Comparison of ENCODE assay signal across 8 cellular contexts in the genomic region with DNA sequence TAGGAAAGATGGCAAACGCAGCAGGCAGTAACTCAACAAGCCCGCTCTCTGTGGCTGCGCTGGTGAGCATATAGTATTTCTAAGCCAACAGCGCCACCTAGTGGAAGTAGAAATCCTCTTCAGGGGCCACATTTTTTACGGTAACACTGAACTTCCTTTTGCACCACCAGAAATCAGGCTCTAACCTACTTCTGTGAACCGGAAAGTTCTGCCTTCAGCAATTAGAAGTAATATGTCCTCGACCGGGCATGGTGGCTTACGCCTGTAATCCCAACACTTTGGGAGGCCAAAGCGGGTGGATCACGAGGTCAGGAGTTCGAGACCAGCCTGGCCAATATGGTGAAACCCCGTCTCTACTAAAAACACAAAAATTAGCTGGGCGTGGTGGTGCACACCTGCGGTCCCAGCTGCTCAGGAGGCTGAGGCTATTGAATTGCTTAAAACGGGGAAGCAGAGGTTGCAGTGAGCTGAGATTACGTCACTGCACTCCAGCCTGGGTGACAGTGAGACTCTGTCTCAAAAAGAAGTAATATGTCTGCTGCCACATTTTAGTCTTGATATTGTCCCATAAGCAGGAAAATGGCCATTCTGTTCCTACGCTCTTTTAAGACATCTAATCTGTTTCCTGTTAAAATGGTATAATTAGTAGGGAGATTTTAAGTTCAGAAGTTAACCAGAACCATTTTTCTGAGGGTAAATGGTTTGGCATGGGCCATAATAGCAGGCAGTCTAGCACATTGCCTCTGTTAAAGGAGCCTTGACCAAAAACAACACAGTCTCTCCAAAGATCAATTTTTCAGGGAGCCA. TPM values are rescaled to one million over a fixed set of nuclear protein-coding genes. Genes with fewer than 3 reads are reported as not detected.
DNase-seq lines count a peak whose midpoint lies in the region; ATAC-seq and TF ChIP-seq lines count a peak whose summit lies in the region.

No MANE protein-coding gene starts in this region.

- H3K36me3 ChIP-seq in A673 (ENCODE audit: insufficient read depth, low read length, poor library complexity, severe bottlenecking) = no peaks in the 10 kb centered on the region

- peaks cover 30% of the 10 kb centered on the region for H3K4me1 Mint-ChIP-seq in activated CD4-positive, alpha-beta memory T cell treated with anti-CD3 and anti-CD28 coated beads for 36 hours (ENCODE audit: low read depth)

- intact Hi-C loops in A673 (cut with micrococcal nuclease; ENCODE audit: unreplicated experiment) = loop anchor here (1.0 to 2.0 kb wide), 4 partner anchors 50 to 497 kb away; no protein-coding TSS in a partner anchor
- intact Hi-C loops in activated CD4-positive, alpha-beta memory T cell treated with anti-CD3 and anti-CD28 coated beads for 36 hours (cut with micrococcal nuclease) = loop anchor here (1.0 to 5.0 kb wide), 4 partner anchors 51 to 507 kb away; a partner anchor contains a TSS

- no peaks in the 10 kb centered on the region for H3K27me3 ChIP-seq in A673 (replicated peaks; ENCODE audit: insufficient read depth, low read depth, low read length, poor library complexity)

- H3K4me3 Mint-ChIP-seq in activated CD4-positive, alpha-beta memory T cell treated with anti-CD3 and anti-CD28 coated beads for 36 hours = peak overlapping the region; percentile 77

- no peak overlapping the region for H3K27ac ChIP-seq in A673 (ENCODE audit: low read depth, low read length, poor library complexity, severe bottlenecking)

- no peaks in the 10 kb centered on the region for H3K4me1 ChIP-seq in A673 (ENCODE audit: insufficient read depth, low read length, poor library complexity, severe bottlenecking)

- H3K36me3 Mint-ChIP-seq in activated CD4-positive, alpha-beta memory T cell treated with anti-CD3 and anti-CD28 coated beads for 36 hours = peaks cover 3% of the 10 kb centered on the region

- DNase-seq in A673 (ENCODE audit: low spot score) (peak; percentile 91), NCI-H748 (lab: John Stamatoyannopoulos, UW; ENCODE audit: unreplicated experiment) (peak; percentile 78), lung microvascular endothelial cell (ENCODE audit: low read depth in 2 of 2) (peak; percentile 84 to 91)
- peak; percentile 79 for DNase-seq in activated CD4-positive, alpha-beta memory T cell treated with anti-CD3 and anti-CD28 coated beads for 36 hours
- peak; percentile 79 for DNase-seq in effector CD4-positive, alpha-beta T cell
- peak; percentile 72 for DNase-seq in stimulated activated CD8-positive, alpha-beta memory T cell treated with anti-CD3 and anti-CD28 coated beads, Interleukin-12 subunit alpha, Interleukin-12 subunit beta, amount 100 ng/mL, for 1 hour (ENCODE audit: low read depth)

- CTCF ChIA-PET in A673 (lab: Charles Lee) = no interaction called here
- CTCF ChIA-PET in activated CD4-positive, alpha-beta memory T cell treated with anti-CD3 and anti-CD28 coated beads for 36 hours (lab: Charles Lee) = interaction anchor here (0.6 to 7.1 kb wide), 10 partner anchors 8 to 449 kb away, joined by 3 to 69 read pairs (median 4); a partner anchor contains a TSS

- H3K9me3 Mint-ChIP-seq in activated CD4-positive, alpha-beta memory T cell treated with anti-CD3 and anti-CD28 coated beads for 36 hours = no peaks in the 10 kb centered on the region

- peak overlapping the region; percentile 27 for H3K4me3 ChIP-seq in A673 (ENCODE audit: low read depth, low read length, poor library complexity, severe bottlenecking)

- ATAC-seq in GM18519 (IDR thresholded peaks at IDR 0.05; ENCODE audit: low FRiP score, unreplicated experiment) (peak; percentile 78), HG03558 (IDR thresholded peaks at IDR 0.05; ENCODE audit: extremely low read depth, unreplicated experiment) (peak; percentile 65)

- POLR2A ChIA-PET in A673 (lab: Charles Lee; ENCODE audit: low non-redundant PET) = no interaction called here
- POLR2A ChIA-PET in activated CD4-positive, alpha-beta memory T cell treated with anti-CD3 and anti-CD28 coated beads for 36 hours (lab: Charles Lee) = no interaction called here

- BruUV-seq in A673 (replicated peaks; lab: Mats Ljungman, UMichigan) = no TSS peak

- TF ChIP-seq CTCF in A673 (conservative IDR thresholded peaks at IDR 0.05; ENCODE audit: low read depth, low read length) = peak; percentile 75

- no peaks in the 10 kb centered on the region for H3K9me3 ChIP-seq in A673 (ENCODE audit: low read depth, low read length, poor library complexity, severe bottlenecking)

- H3K27me3 Mint-ChIP-seq in activated CD4-positive, alpha-beta memory T cell treated with anti-CD3 and anti-CD28 coated beads for 36 hours = peaks cover 1% of the 10 kb centered on the region

- peak overlapping the region; percentile 83 for H3K27ac Mint-ChIP-seq in activated CD4-positive, alpha-beta memory T cell treated with anti-CD3 and anti-CD28 coated beads for 36 hours

RNA-seq across cellular contexts. Expression of a gene that starts 26.7 kb away (rescaled TPM):
- total RNA-seq in A673 (2021) = not detected in 2 replicates
- total RNA-seq in activated CD4-positive, alpha-beta memory T cell treated with anti-CD3 and anti-CD28 coated beads for 36 hours = not detected
- total RNA-seq in lung microvascular endothelial cell = not detected in 2 replicates

RNA-seq across cellular contexts. Expression of a gene that starts 56.6 kb away (rescaled TPM):
- total RNA-seq in A673 (2021) (not detected in 2 replicates), lung microvascular endothelial cell (0.79 and 0.87 TPM in 2 replicates)
- total RNA-seq in activated CD4-positive, alpha-beta memory T cell treated with anti-CD3 and anti-CD28 coated beads for 36 hours = not detected
